In genomic region chr2:43133336-43133707, GRCh38 we compare ENCODE assay signal across 9 cellular contexts.
A peak's percentile ranks its signal among the peaks of the same experiment; 100 is the strongest.
DNase-seq lines count a peak whose midpoint lies in the region; ATAC-seq and TF ChIP-seq lines count a peak whose summit lies in the region.
"Had no signal": no experiment of that assay in that cellular context is flagged by ENCODE, and none has a peak within 500 bp of the region (broad histone marks: within the 10 kb centered on the region; RNA-seq: fewer than 3 reads in every experiment).

No MANE protein-coding gene starts in this region.

- no peaks in the 10 kb centered on the region for H3K36me3 Mint-ChIP-seq in activated naive CD4-positive, alpha-beta T cell treated with anti-CD3 and anti-CD28 coated beads, Interleukin-2, amount 50 U/mL, for 24 hours
- H3K36me3 Mint-ChIP-seq in activated T-helper 1 cell treated with anti-CD3 and anti-CD28 coated beads, Interleukin-12 subunit alpha, Interleukin-12 subunit beta, Interleukin-2, Interleukin-4 antibody, amounts not matched to agents 30 ng/mL and 10 ng/mL and 1 ng/mL, durations not matched to agents 14 hours and 24 hours and 36 hours (ENCODE audit: low read depth): peaks cover 2% of the 10 kb centered on the region

- no peak for DNase-seq in activated naive CD4-positive, alpha-beta T cell treated with anti-CD3 and anti-CD28 coated beads, Interleukin-2, amount 50 U/mL, for 16 hours
- DNase-seq in activated T-helper 1 cell treated with anti-CD3 and anti-CD28 coated beads, Interleukin-12 subunit alpha, Interleukin-12 subunit beta, Interleukin-2, Interleukin-4 antibody, amounts not matched to agents 30 ng/mL and 10 ng/mL and 1 ng/mL, durations not matched to agents 14 hours and 24 hours and 36 hours (ENCODE audit: low spot score): no peak
- DNase-seq in lower lobe of right lung (no peak), upper lobe of right lung (no peak), OCI-M1 (lab: John Stamatoyannopoulos, UW) (no peak), NCI-H1048 (lab: John Stamatoyannopoulos, UW) (no peak)
- DNase-seq: NCI-H2081 treated with DMSO at 0.1 percent for 48 hours had no signal

- peak overlapping the region; percentile 90 for H3K27ac Mint-ChIP-seq in activated naive CD4-positive, alpha-beta T cell treated with anti-CD3 and anti-CD28 coated beads, Interleukin-2, amount 50 U/mL, for 24 hours
- H3K27ac Mint-ChIP-seq in activated T-helper 1 cell treated with anti-CD3 and anti-CD28 coated beads, Interleukin-12 subunit alpha, Interleukin-12 subunit beta, Interleukin-2, Interleukin-4 antibody, amounts not matched to agents 30 ng/mL and 10 ng/mL and 1 ng/mL, durations not matched to agents 14 hours and 24 hours and 36 hours: peak overlapping the region; percentile 96

- H3K36me3 ChIP-seq in lower lobe of right lung (no peaks in the 10 kb centered on the region), upper lobe of right lung (no peaks in the 10 kb centered on the region)

- H3K4me3 ChIP-seq in lower lobe of right lung (no peak overlapping the region), upper lobe of right lung (no peak overlapping the region)

- intact Hi-C loops in activated T-helper 1 cell treated with anti-CD3 and anti-CD28 coated beads, Interleukin-12 subunit alpha, Interleukin-12 subunit beta, Interleukin-2, Interleukin-4 antibody, amounts not matched to agents 30 ng/mL and 10 ng/mL and 1 ng/mL, durations not matched to agents 14 hours and 24 hours and 36 hours (cut with micrococcal nuclease): loop anchor here (5.0 to 10.0 kb wide), 3 partner anchors 254 to 1029 kb away; no protein-coding TSS in a partner anchor
- intact Hi-C loops in lower lobe of right lung (cut with DNase I): no loop called here
- intact Hi-C loops in upper lobe of right lung (cut with DNase I): loop anchor here (10.0 kb wide), 1 partner anchor 91 kb away; the partner anchor contains the start of gene ZFP36L2

- ATAC-seq in lower lobe of right lung (no peak), upper lobe of right lung (no peak), HG03159 (IDR thresholded peaks at IDR 0.05; ENCODE audit: unreplicated experiment) (no peak)

- H3K4me1 ChIP-seq in lower lobe of right lung (peaks cover 95% of the 10 kb centered on the region), upper lobe of right lung (peaks cover 85% of the 10 kb centered on the region)

- H3K9me3 Mint-ChIP-seq in activated naive CD4-positive, alpha-beta T cell treated with anti-CD3 and anti-CD28 coated beads, Interleukin-2, amount 50 U/mL, for 24 hours: no peaks in the 10 kb centered on the region
- H3K9me3 Mint-ChIP-seq in activated T-helper 1 cell treated with anti-CD3 and anti-CD28 coated beads, Interleukin-12 subunit alpha, Interleukin-12 subunit beta, Interleukin-2, Interleukin-4 antibody, amounts not matched to agents 30 ng/mL and 10 ng/mL and 1 ng/mL, durations not matched to agents 14 hours and 24 hours and 36 hours: no peaks in the 10 kb centered on the region

- H3K27me3 Mint-ChIP-seq in activated naive CD4-positive, alpha-beta T cell treated with anti-CD3 and anti-CD28 coated beads, Interleukin-2, amount 50 U/mL, for 24 hours: no peaks in the 10 kb centered on the region
- no peaks in the 10 kb centered on the region for H3K27me3 Mint-ChIP-seq in activated T-helper 1 cell treated with anti-CD3 and anti-CD28 coated beads, Interleukin-12 subunit alpha, Interleukin-12 subunit beta, Interleukin-2, Interleukin-4 antibody, amounts not matched to agents 30 ng/mL and 10 ng/mL and 1 ng/mL, durations not matched to agents 14 hours and 24 hours and 36 hours (ENCODE audit: insufficient read depth)

- H3K4me3 Mint-ChIP-seq in activated naive CD4-positive, alpha-beta T cell treated with anti-CD3 and anti-CD28 coated beads, Interleukin-2, amount 50 U/mL, for 24 hours: peak overlapping the region; percentile 19
- H3K4me3 Mint-ChIP-seq in activated T-helper 1 cell treated with anti-CD3 and anti-CD28 coated beads, Interleukin-12 subunit alpha, Interleukin-12 subunit beta, Interleukin-2, Interleukin-4 antibody, amounts not matched to agents 30 ng/mL and 10 ng/mL and 1 ng/mL, durations not matched to agents 14 hours and 24 hours and 36 hours: peak overlapping the region; percentile 64

- H3K27ac ChIP-seq in lower lobe of right lung: peak overlapping the region; percentile 88
- H3K27ac ChIP-seq in upper lobe of right lung: peak overlapping the region; percentile 78

- H3K4me1 Mint-ChIP-seq in activated naive CD4-positive, alpha-beta T cell treated with anti-CD3 and anti-CD28 coated beads, Interleukin-2, amount 50 U/mL, for 24 hours: peaks cover 94% of the 10 kb centered on the region
- H3K4me1 Mint-ChIP-seq in activated T-helper 1 cell treated with anti-CD3 and anti-CD28 coated beads, Interleukin-12 subunit alpha, Interleukin-12 subunit beta, Interleukin-2, Interleukin-4 antibody, amounts not matched to agents 30 ng/mL and 10 ng/mL and 1 ng/mL, durations not matched to agents 14 hours and 24 hours and 36 hours (ENCODE audit: low read depth): peaks cover 89% of the 10 kb centered on the region

- TF ChIP-seq CTCF in lower lobe of right lung (IDR thresholded peaks at IDR 0.05) (no peak), upper lobe of right lung (IDR thresholded peaks at IDR 0.05) (no peak)

- H3K9me3 ChIP-seq in lower lobe of right lung: no peaks in the 10 kb centered on the region
- H3K9me3 ChIP-seq in upper lobe of right lung: no peaks in the 10 kb centered on the region

- no peaks in the 10 kb centered on the region for H3K27me3 ChIP-seq in lower lobe of right lung (ENCODE audit: low read depth)
- no peaks in the 10 kb centered on the region for H3K27me3 ChIP-seq in upper lobe of right lung
